ENCODE assay signal across 35 cellular contexts in genomic region chr3:129416408-129416807, GRCh38. TPM values are rescaled to one million over a fixed set of nuclear protein-coding genes. Genes with fewer than 3 reads are reported as not detected.
"Had no signal": no experiment of that assay in that cellular context is flagged by ENCODE, and none has a peak within 500 bp of the region (broad histone marks: within the 10 kb centered on the region; RNA-seq: fewer than 3 reads in every experiment).

No MANE protein-coding gene starts in this region.

- H3K4me1 ChIP-seq: body of pancreas, esophagus squamous epithelium had no signal

- H3K4me3 ChIP-seq: adrenal gland, body of pancreas, esophagus squamous epithelium had no signal

- H3K9me3 Mint-ChIP-seq: activated CD4-positive, alpha-beta memory T cell treated with anti-CD3 and anti-CD28 coated beads for 36 hours; activated CD4-positive, alpha-beta T cell treated with anti-CD3 and anti-CD28 coated beads, Interleukin-2, amount 10 ng/mL, durations not matched to agents 24 days and 14 days; activated naive CD4-positive, alpha-beta T cell treated with anti-CD3 and anti-CD28 coated beads for 36 hours; activated naive CD4-positive, alpha-beta T cell treated with anti-CD3 and anti-CD28 coated beads, Interleukin-2, amount 50 U/mL, for 24 hours; activated naive CD8-positive, alpha-beta T cell treated with anti-CD3 and anti-CD28 coated beads for 36 hours; activated naive CD8-positive, alpha-beta T cell treated with anti-CD3 and anti-CD28 coated beads, Interleukin-2, amount 50 U/mL, for 24 hours; activated T-helper 1 cell treated with anti-CD3 and anti-CD28 coated beads, Interleukin-12 subunit alpha, Interleukin-12 subunit beta, Interleukin-2, Interleukin-4 antibody, amounts not matched to agents 30 ng/mL and 10 ng/mL and 1 ng/mL, durations not matched to agents 14 hours and 24 hours and 36 hours; activated T-helper 2 cell treated with anti-CD3 and anti-CD28 coated beads, Interferon-gamma antibody, Interleukin-2, Interleukin-4, amounts not matched to agents 10 μg/mL and 5 μg/mL and 100 μg/mL, durations not matched to agents 14 hours and 24 hours and 36 hours; effector memory CD8-positive, alpha-beta T cell; T-helper 2 cell treated with Interferon-gamma antibody and Interleukin-4, amounts not matched to agents 5 μg/mL and 100 μg/mL, for 36 hours had no signal

- H3K27ac ChIP-seq: adrenal gland, body of pancreas, esophagus squamous epithelium had no signal

- FAIRE-seq: colon, frontal cortex had no signal

- H3K4me1 Mint-ChIP-seq: activated CD4-positive, alpha-beta T cell treated with anti-CD3 and anti-CD28 coated beads for 36 hours; activated CD4-positive, alpha-beta T cell treated with anti-CD3 and anti-CD28 coated beads, Interleukin-2, amount 10 ng/mL, durations not matched to agents 24 days and 14 days; activated naive CD4-positive, alpha-beta T cell treated with anti-CD3 and anti-CD28 coated beads, Interleukin-2, amount 50 U/mL, for 24 hours; activated naive CD8-positive, alpha-beta T cell treated with anti-CD3 and anti-CD28 coated beads for 36 hours; activated naive CD8-positive, alpha-beta T cell treated with anti-CD3 and anti-CD28 coated beads, Interleukin-2, amount 50 U/mL, for 24 hours had no signal

- DNase-seq: activated CD4-positive, alpha-beta memory T cell treated with anti-CD3 and anti-CD28 coated beads for 36 hours; activated CD4-positive, alpha-beta T cell treated with anti-CD3 and anti-CD28 coated beads for 36 hours; activated CD4-positive, alpha-beta T cell treated with anti-CD3 and anti-CD28 coated beads, Interleukin-2, amount 10 ng/mL, durations not matched to agents 24 days and 14 days; activated CD4-positive, CD25-positive, alpha-beta regulatory T cell; activated CD4-positive, CD25-positive, alpha-beta regulatory T cell treated with anti-CD3 and anti-CD28 coated beads, Interleukin-2, amount 50 U/mL, for 72 hours; activated CD8-positive, alpha-beta memory T cell treated with anti-CD3 and anti-CD28 coated beads, Interleukin-2, amount 10 ng/mL, durations not matched to agents 7 days and 5 days; activated CD8-positive, alpha-beta memory T cell treated with anti-CD3 and anti-CD28 coated beads, Interleukin-2, amount 50 U/mL, for 4 hours; activated CD8-positive, alpha-beta T cell treated with anti-CD3 and anti-CD28 coated beads, Interleukin-2, amount 10 ng/mL, durations not matched to agents 7 days and 5 days; activated effector memory CD4-positive, alpha-beta T cell treated with anti-CD3 and anti-CD28 coated beads, Interleukin-2, amount 50 U/mL, for 16 hours; activated naive CD4-positive, alpha-beta T cell treated with anti-CD3 and anti-CD28 coated beads for 36 hours; activated naive CD8-positive, alpha-beta T cell treated with anti-CD3 and anti-CD28 coated beads for 36 hours; activated naive CD8-positive, alpha-beta T cell treated with anti-CD3 and anti-CD28 coated beads, Interleukin-2, amount 50 U/mL, for 24 hours; activated T-cell treated with anti-CD3 and anti-CD28 coated beads, Interleukin-2, amount 50 U/mL, for 1 hour; activated T-cell treated with anti-CD3 and anti-CD28 coated beads, Interleukin-2, amount 50 U/mL, for 48 hours; amygdala; aorta; body of pancreas; caudate nucleus; cortex of kidney; dermis blood vessel endothelial cell; effector CD4-positive, alpha-beta T cell; effector memory CD8-positive, alpha-beta T cell; esophagus squamous epithelium; foreskin fibroblast; T-helper 17 cell; T1000 had no signal

- H3K36me3 ChIP-seq: adrenal gland, esophagus squamous epithelium had no signal

- H3K27ac Mint-ChIP-seq: activated CD4-positive, alpha-beta memory T cell treated with anti-CD3 and anti-CD28 coated beads for 36 hours; activated CD4-positive, alpha-beta T cell treated with anti-CD3 and anti-CD28 coated beads for 36 hours; activated CD4-positive, alpha-beta T cell treated with anti-CD3 and anti-CD28 coated beads, Interleukin-2, amount 10 ng/mL, durations not matched to agents 24 days and 14 days; activated CD8-positive, alpha-beta memory T cell treated with anti-CD3 and anti-CD28 coated beads, Interleukin-2, amount 10 ng/mL, durations not matched to agents 7 days and 5 days; activated CD8-positive, alpha-beta T cell treated with anti-CD3 and anti-CD28 coated beads, Interleukin-2, amount 10 ng/mL, durations not matched to agents 7 days and 5 days; activated naive CD4-positive, alpha-beta T cell treated with anti-CD3 and anti-CD28 coated beads for 36 hours; activated naive CD4-positive, alpha-beta T cell treated with anti-CD3 and anti-CD28 coated beads, Interleukin-2, amount 50 U/mL, for 24 hours; activated naive CD8-positive, alpha-beta T cell treated with anti-CD3 and anti-CD28 coated beads for 36 hours; activated naive CD8-positive, alpha-beta T cell treated with anti-CD3 and anti-CD28 coated beads, Interleukin-2, amount 50 U/mL, for 24 hours; activated T-helper 1 cell treated with anti-CD3 and anti-CD28 coated beads, Interleukin-12 subunit alpha, Interleukin-12 subunit beta, Interleukin-2, Interleukin-4 antibody, amounts not matched to agents 30 ng/mL and 10 ng/mL and 1 ng/mL, durations not matched to agents 14 hours and 24 hours and 36 hours; activated T-helper 2 cell treated with anti-CD3 and anti-CD28 coated beads, Interferon-gamma antibody, Interleukin-2, Interleukin-4, amounts not matched to agents 10 μg/mL and 5 μg/mL and 100 μg/mL, durations not matched to agents 14 hours and 24 hours and 36 hours; effector memory CD8-positive, alpha-beta T cell; T-helper 17 cell; T-helper 2 cell treated with Interferon-gamma antibody and Interleukin-4, amounts not matched to agents 5 μg/mL and 100 μg/mL, for 36 hours had no signal

- H3K9me3 ChIP-seq: adrenal gland, body of pancreas, esophagus squamous epithelium had no signal

- H3K27me3 Mint-ChIP-seq: activated CD4-positive, alpha-beta memory T cell treated with anti-CD3 and anti-CD28 coated beads for 36 hours; activated CD4-positive, alpha-beta T cell treated with anti-CD3 and anti-CD28 coated beads for 36 hours; activated naive CD4-positive, alpha-beta T cell treated with anti-CD3 and anti-CD28 coated beads, Interleukin-2, amount 50 U/mL, for 24 hours; activated naive CD8-positive, alpha-beta T cell treated with anti-CD3 and anti-CD28 coated beads for 36 hours; activated naive CD8-positive, alpha-beta T cell treated with anti-CD3 and anti-CD28 coated beads, Interleukin-2, amount 50 U/mL, for 24 hours had no signal

- H3K27me3 ChIP-seq: adrenal gland, body of pancreas, esophagus squamous epithelium had no signal

- H3K36me3 Mint-ChIP-seq: activated CD4-positive, alpha-beta memory T cell treated with anti-CD3 and anti-CD28 coated beads for 36 hours; activated CD8-positive, alpha-beta memory T cell treated with anti-CD3 and anti-CD28 coated beads, Interleukin-2, amount 10 ng/mL, durations not matched to agents 7 days and 5 days; activated naive CD8-positive, alpha-beta T cell treated with anti-CD3 and anti-CD28 coated beads for 36 hours had no signal

- ATAC-seq: activated CD4-positive, alpha-beta T cell treated with anti-CD3 and anti-CD28 coated beads for 36 hours; activated CD8-positive, alpha-beta memory T cell treated with anti-CD3 and anti-CD28 coated beads, Interleukin-2, amount 10 ng/mL, durations not matched to agents 7 days and 5 days; activated CD8-positive, alpha-beta T cell treated with anti-CD3 and anti-CD28 coated beads, Interleukin-2, amount 10 ng/mL, durations not matched to agents 7 days and 5 days; activated naive CD8-positive, alpha-beta T cell treated with anti-CD3 and anti-CD28 coated beads, Interleukin-2, amount 50 U/mL, for 24 hours; body of pancreas; effector memory CD8-positive, alpha-beta T cell; T-helper 17 cell had no signal

- H3K4me3 Mint-ChIP-seq: activated CD4-positive, alpha-beta memory T cell treated with anti-CD3 and anti-CD28 coated beads for 36 hours; activated CD4-positive, alpha-beta T cell treated with anti-CD3 and anti-CD28 coated beads for 36 hours; activated CD4-positive, alpha-beta T cell treated with anti-CD3 and anti-CD28 coated beads, Interleukin-2, amount 10 ng/mL, durations not matched to agents 24 days and 14 days; activated CD8-positive, alpha-beta memory T cell treated with anti-CD3 and anti-CD28 coated beads, Interleukin-2, amount 10 ng/mL, durations not matched to agents 7 days and 5 days; activated CD8-positive, alpha-beta T cell treated with anti-CD3 and anti-CD28 coated beads, Interleukin-2, amount 10 ng/mL, durations not matched to agents 7 days and 5 days; activated naive CD4-positive, alpha-beta T cell treated with anti-CD3 and anti-CD28 coated beads for 36 hours; activated naive CD4-positive, alpha-beta T cell treated with anti-CD3 and anti-CD28 coated beads, Interleukin-2, amount 50 U/mL, for 24 hours; activated naive CD8-positive, alpha-beta T cell treated with anti-CD3 and anti-CD28 coated beads for 36 hours; activated naive CD8-positive, alpha-beta T cell treated with anti-CD3 and anti-CD28 coated beads, Interleukin-2, amount 50 U/mL, for 24 hours; activated T-helper 1 cell treated with anti-CD3 and anti-CD28 coated beads, Interleukin-12 subunit alpha, Interleukin-12 subunit beta, Interleukin-2, Interleukin-4 antibody, amounts not matched to agents 30 ng/mL and 10 ng/mL and 1 ng/mL, durations not matched to agents 14 hours and 24 hours and 36 hours; effector memory CD8-positive, alpha-beta T cell; T-helper 17 cell; T-helper 2 cell treated with Interferon-gamma antibody and Interleukin-4, amounts not matched to agents 5 μg/mL and 100 μg/mL, for 36 hours had no signal

RNA-seq across cellular contexts. Expression of gene EFCAB12, which starts 12.0 kb away (rescaled TPM):
- total RNA-seq: chondrocyte, dermis blood vessel endothelial cell had no signal
- polyA plus RNA-seq: fibroblast of lung had no signal
